ENCODE assay signal across 13 cellular contexts in the genomic region with DNA sequence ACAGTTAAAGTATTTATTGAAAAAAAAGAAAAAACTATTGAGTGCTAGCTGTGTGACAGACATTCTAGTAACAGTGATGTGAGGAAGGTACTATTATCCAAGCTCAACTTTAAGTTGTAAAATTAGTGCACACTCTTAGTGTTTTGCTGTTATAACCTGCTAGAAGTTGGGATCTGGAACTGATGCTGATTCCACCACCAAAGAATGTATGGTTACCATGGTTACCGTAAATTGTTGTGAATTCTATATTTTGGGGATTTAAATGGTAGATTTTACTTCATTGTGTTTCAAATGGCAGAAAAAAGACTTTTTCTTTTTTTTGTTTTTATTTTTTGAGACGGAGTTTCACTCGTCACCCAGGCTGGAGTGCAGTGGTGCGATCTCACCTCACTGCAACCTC.
"Had no signal": no experiment of that assay in that cellular context is flagged by ENCODE, and none has a peak within 500 bp of the region (broad histone marks: within the 10 kb centered on the region; RNA-seq: fewer than 3 reads in every experiment).

No MANE protein-coding gene starts in this region.

- H3K9me3 ChIP-seq: thyroid gland, vagina had no signal

- H2AFZ ChIP-seq: parathyroid adenoma had no signal

- ATAC-seq: activated T-cell treated with anti-CD3 and anti-CD28 coated beads, Interleukin-2, amount 50 U/mL, for 4 hours; left colon had no signal

- DNase-seq: activated CD4-positive, alpha-beta T cell treated with anti-CD3 and anti-CD28 coated beads for 1 hour; activated CD4-positive, alpha-beta T cell treated with anti-CD3 and anti-CD28 coated beads, Interleukin-2, amount 50 U/mL, for 48 hours; activated naive CD4-positive, alpha-beta T cell; activated T-cell treated with anti-CD3 and anti-CD28 coated beads, Interleukin-2, amount 50 U/mL, for 4 hours; dermis blood vessel endothelial cell; erythroblast; glutamatergic neuron; left colon; retina; SW 1271; thyroid gland had no signal

- H3K36me3 ChIP-seq: thyroid gland, vagina had no signal

- H3K27ac ChIP-seq: parathyroid adenoma, thyroid gland, vagina had no signal

- H3K4me3 ChIP-seq: thyroid gland, vagina had no signal

- H3K9ac ChIP-seq: parathyroid adenoma had no signal

- H3K27me3 ChIP-seq: thyroid gland, vagina had no signal
